In genomic region chr16:10569629-10570028, GRCh38 we compare ENCODE assay signal across 23 cellular contexts. TPM values are rescaled to one million over a fixed set of nuclear protein-coding genes. Genes with fewer than 3 reads are reported as not detected.
DNase-seq lines count a peak whose midpoint lies in the region; ATAC-seq and TF ChIP-seq lines count a peak whose summit lies in the region.
"Had no signal": no experiment of that assay in that cellular context is flagged by ENCODE, and none has a peak within 500 bp of the region (broad histone marks: within the 10 kb centered on the region; RNA-seq: fewer than 3 reads in every experiment).

No MANE protein-coding gene starts in this region.

- H3K27ac ChIP-seq in osteoblast (ENCODE audit: low read depth, low read length), result no peak overlapping the region
- H3K27ac ChIP-seq in upper lobe of right lung, result peak overlapping the region; percentile 42
- H3K27ac ChIP-seq: dorsolateral prefrontal cortex had no signal

- H3K4me3 ChIP-seq in osteoblast (ENCODE audit: insufficient read depth, low read length) (no peak overlapping the region), upper lobe of right lung (no peak overlapping the region)
- H3K4me3 ChIP-seq: dorsolateral prefrontal cortex had no signal

- intact Hi-C loops in left ventricle myocardium superior (cut with micrococcal nuclease), result no loop called here
- intact Hi-C loops in upper lobe of right lung (cut with DNase I), result no loop called here

- H3K27me3 ChIP-seq in osteoblast (ENCODE audit: insufficient read depth, low read length) (no peaks in the 10 kb centered on the region), upper lobe of right lung (no peaks in the 10 kb centered on the region)
- H3K27me3 ChIP-seq: dorsolateral prefrontal cortex had no signal

- H2AFZ ChIP-seq in osteoblast (ENCODE audit: low read length), result no peak overlapping the region

- H3K79me2 ChIP-seq in osteoblast (ENCODE audit: insufficient read depth, low read length), result peaks cover 75% of the 10 kb centered on the region

- H3K4me1 ChIP-seq in osteoblast (ENCODE audit: insufficient read depth, low read length) (peaks cover 19% of the 10 kb centered on the region), upper lobe of right lung (peaks cover 17% of the 10 kb centered on the region)

- H3K36me3 ChIP-seq in osteoblast (ENCODE audit: insufficient read depth, low read length), result no peaks in the 10 kb centered on the region
- H3K36me3 ChIP-seq in upper lobe of right lung, result no peaks in the 10 kb centered on the region

- TF ChIP-seq CTCF in osteoblast (IDR thresholded peaks at IDR 0.05; ENCODE audit: extremely low read depth, low read depth, low read length), result no peak
- no peak for TF ChIP-seq CTCF in upper lobe of right lung (IDR thresholded peaks at IDR 0.05)

- H3K4me2 ChIP-seq in osteoblast (ENCODE audit: insufficient read depth, low read length), result peak overlapping the region; percentile 18

- H4K20me1 ChIP-seq in osteoblast (ENCODE audit: insufficient read depth, low read length), result peaks cover 18% of the 10 kb centered on the region

- ATAC-seq in left ventricle myocardium superior, result peak; percentile 77
- ATAC-seq in upper lobe of right lung, result peak; percentile 33
- no peak for ATAC-seq in HG02840 (IDR thresholded peaks at IDR 0.05; ENCODE audit: low FRiP score, unreplicated experiment)
- ATAC-seq: activated CD8-positive, alpha-beta T cell treated with anti-CD3 and anti-CD28 coated beads for 36 hours; sciatic nerve; SK-N-SH treated with all-trans-retinoic acid at 6 μM for 48 hours; stimulated activated naive CD8-positive, alpha-beta T cell treated with anti-CD3 and anti-CD28 coated beads, Interleukin-15, Interleukin-2, amounts not matched to agents 100 U/mL and 50 U/mL, for 24 hours had no signal

- peak; percentile 29 for DNase-seq in astrocyte of the hippocampus (ENCODE audit: low read depth, low spot score)
- no peak for DNase-seq in left ventricle myocardium superior
- DNase-seq in osteoblast (ENCODE audit: insufficient read length, low spot score, missing footprints), result no peak
- no peak for DNase-seq in upper lobe of right lung
- DNase-seq in SKM-1 (lab: John Stamatoyannopoulos, UW; ENCODE audit: unreplicated experiment), result no peak
- DNase-seq in KG1 (lab: John Stamatoyannopoulos, UW), result no peak
- DNase-seq: activated CD8-positive, alpha-beta T cell treated with anti-CD3 and anti-CD28 coated beads for 36 hours; activated effector memory CD4-positive, alpha-beta T cell treated with Interleukin-2 at 50 U/mL for 16 hours; activated naive CD8-positive, alpha-beta T cell treated with anti-CD3 and anti-CD28 coated beads for 36 hours; activated T-cell treated with anti-CD3 and anti-CD28 coated beads for 4 hours; C1 segment of cervical spinal cord; Caco-2; DMS79; dorsolateral prefrontal cortex; HCEC 1CT; KBM-7; NCI-H146; stimulated activated naive CD8-positive, alpha-beta T cell treated with anti-CD3 and anti-CD28 coated beads, Interleukin-15, Interleukin-2, amounts not matched to agents 100 U/mL and 50 U/mL, for 24 hours; T-helper 2 cell had no signal

- H3K9me3 ChIP-seq in osteoblast (ENCODE audit: low read depth, low read length), result no peaks in the 10 kb centered on the region
- no peaks in the 10 kb centered on the region for H3K9me3 ChIP-seq in upper lobe of right lung
- H3K9me3 ChIP-seq: Caco-2 had no signal

RNA-seq across cellular contexts. Expression of gene EMP2, which starts 10.8 kb away (rescaled TPM):
- total RNA-seq in left ventricle myocardium superior (96.4 TPM), osteoblast (31.8 and 35.4 TPM in 2 replicates), upper lobe of right lung (726 TPM)
- total RNA-seq: activated CD8-positive, alpha-beta T cell treated with anti-CD3 and anti-CD28 coated beads for 36 hours; activated naive CD8-positive, alpha-beta T cell treated with anti-CD3 and anti-CD28 coated beads for 36 hours; OCI-LY7 had no signal
